Comparison of ENCODE assay signal across 19 cellular contexts in genomic region chr2:179592167-179592936, GRCh38.
DNase-seq lines count a peak whose midpoint lies in the region; ATAC-seq and TF ChIP-seq lines count a peak whose summit lies in the region.
"Had no signal": no experiment of that assay in that cellular context is flagged by ENCODE, and none has a peak within 500 bp of the region (broad histone marks: within the 10 kb centered on the region; RNA-seq: fewer than 3 reads in every experiment).

No MANE protein-coding gene starts in this region.

- peak overlapping the region; percentile 3 for H2AFZ ChIP-seq in fibroblast of lung (ENCODE audit: low read length)

- TF ChIP-seq CTCF in RWPE2 (IDR thresholded peaks at IDR 0.05; ENCODE audit: poor library complexity, severe bottlenecking) (no peak), fibroblast of lung (conservative IDR thresholded peaks at IDR 0.05 in 1 of 2, IDR thresholded peaks at IDR 0.05 in 1 of 2; ENCODE audit: low read depth in 1 of 2, low read length in 2 of 2) (no peak), psoas muscle (IDR thresholded peaks at IDR 0.05) (no peak), type B pancreatic cell (conservative IDR thresholded peaks at IDR 0.05) (no peak)

- no peaks in the 10 kb centered on the region for H3K9me3 ChIP-seq in RWPE2 (ENCODE audit: severe bottlenecking)
- H3K9me3 ChIP-seq in fibroblast of lung (ENCODE audit: control insufficient read depth, insufficient read depth, low read depth, low read length): no peaks in the 10 kb centered on the region
- H3K9me3 ChIP-seq in psoas muscle: no peaks in the 10 kb centered on the region
- H3K9me3 ChIP-seq: spleen, vagina had no signal

- H3K36me3 Mint-ChIP-seq in type B pancreatic cell: no peaks in the 10 kb centered on the region
- H3K36me3 Mint-ChIP-seq: brain had no signal

- H3K27me3 Mint-ChIP-seq in type B pancreatic cell: no peaks in the 10 kb centered on the region

- peak; percentile 62 for DNase-seq in ELR (ENCODE audit: low read depth)
- DNase-seq in RWPE2 (ENCODE audit: low spot score): no peak
- peak; percentile 83 for DNase-seq in fibroblast of lung (ENCODE audit: low read depth in 2 of 2)
- no peak for DNase-seq in psoas muscle
- DNase-seq in NCI-H1092 (lab: John Stamatoyannopoulos, UW): no peak
- DNase-seq in mesenteric fat pad (ENCODE audit: low spot score): no peak
- DNase-seq in nucleus accumbens (lab: John Stamatoyannopoulos, UW): no peak
- DNase-seq in type B pancreatic cell (ENCODE audit: extremely low spot score, unreplicated experiment): no peak
- DNase-seq: activated CD8-positive, alpha-beta memory T cell treated with anti-CD3 and anti-CD28 coated beads for 24 hours; activated effector memory CD4-positive, alpha-beta T cell treated with anti-CD3 and anti-CD28 coated beads, Interleukin-2, amount 50 U/mL, for 16 hours; C1 segment of cervical spinal cord; NCI-H510A; spleen; stimulated activated naive CD8-positive, alpha-beta T cell treated with anti-CD3 and anti-CD28 coated beads, Interleukin-15, Interleukin-2, amounts not matched to agents 100 U/mL and 50 U/mL, for 24 hours; SW 1271 had no signal

- H3K4me1 Mint-ChIP-seq in type B pancreatic cell (ENCODE audit: unreplicated experiment): peaks cover 19% of the 10 kb centered on the region

- H3K79me2 ChIP-seq in fibroblast of lung (ENCODE audit: control insufficient read depth, insufficient read depth, low read length): no peaks in the 10 kb centered on the region

- H3K4me3 ChIP-seq in RWPE2 (ENCODE audit: severe bottlenecking): no peak overlapping the region
- H3K4me3 ChIP-seq in fibroblast of lung (replicated peaks in 1 of 4; ENCODE audit: control extremely low read depth in 1 of 4, insufficient read depth in 1 of 4, low read depth in 3 of 4, low read length in 4 of 4): no peak overlapping the region
- peak overlapping the region; percentile 58 for H3K4me3 ChIP-seq in psoas muscle
- H3K4me3 ChIP-seq: lung, spleen, vagina had no signal

- 55 to 58% (median 57%) methylated on average over 7 of the region's 7 CpGs for WGBS in psoas muscle, 3 donors

- peak; percentile 15; the same call in 1 of the 3 replicates for ATAC-seq in RWPE2 (ENCODE audit: low read depth)
- ATAC-seq in psoas muscle: peak in 1 of 4 donors; percentile 22
- ATAC-seq: stimulated activated naive CD8-positive, alpha-beta T cell treated with anti-CD3 and anti-CD28 coated beads, Interleukin-15, Interleukin-2, amounts not matched to agents 100 U/mL and 50 U/mL, for 24 hours had no signal

- H4K20me1 ChIP-seq in fibroblast of lung (ENCODE audit: control insufficient read depth, extremely low read depth, insufficient read depth, low read length): no peaks in the 10 kb centered on the region

- peaks cover 5% of the 10 kb centered on the region for H3K9me3 Mint-ChIP-seq in type B pancreatic cell
- H3K9me3 Mint-ChIP-seq: brain, neural crest cell had no signal

- H3K27ac ChIP-seq in RWPE2 (ENCODE audit: poor library complexity, severe bottlenecking) (no peak overlapping the region), fibroblast of lung (ENCODE audit: insufficient read depth, low read length) (no peak overlapping the region), psoas muscle (peak overlapping the region; percentile 77)
- H3K27ac ChIP-seq: spleen, vagina had no signal

- H3K27me3 ChIP-seq in RWPE2 (ENCODE audit: insufficient read depth, poor library complexity, severe bottlenecking): no peaks in the 10 kb centered on the region
- H3K27me3 ChIP-seq in fibroblast of lung (ENCODE audit: control insufficient read depth, insufficient read depth, low read length): no peaks in the 10 kb centered on the region
- H3K27me3 ChIP-seq in psoas muscle (ENCODE audit: insufficient read depth in 3 of 3, low read length in 2 of 3): no peaks in the 10 kb centered on the region
- H3K27me3 ChIP-seq: spleen, vagina had no signal

- H3K36me3 ChIP-seq in RWPE2 (ENCODE audit: low read depth): no peaks in the 10 kb centered on the region
- H3K36me3 ChIP-seq in fibroblast of lung (ENCODE audit: control insufficient read depth, insufficient read depth, low read length): no peaks in the 10 kb centered on the region
- H3K36me3 ChIP-seq in psoas muscle (ENCODE audit: insufficient read depth in 1 of 2, low read depth in 1 of 2): no peaks in the 10 kb centered on the region
- H3K36me3 ChIP-seq: spleen, vagina had no signal

- intact Hi-C loops in psoas muscle (cut with DNase I): no loop called here

- H3K4me1 ChIP-seq in RWPE2 (ENCODE audit: insufficient read depth, poor library complexity, severe bottlenecking): no peaks in the 10 kb centered on the region
- H3K4me1 ChIP-seq in fibroblast of lung (ENCODE audit: control insufficient read depth, extremely low read depth, insufficient read depth, low read length): peaks cover 2% of the 10 kb centered on the region
- peaks cover 2% of the 10 kb centered on the region for H3K4me1 ChIP-seq in psoas muscle
- H3K4me1 ChIP-seq: spleen, vagina had no signal

- no peak overlapping the region for H3K9ac ChIP-seq in fibroblast of lung (ENCODE audit: insufficient read depth, low read length)

- H3K4me3 Mint-ChIP-seq in type B pancreatic cell: no peak overlapping the region
- H3K4me3 Mint-ChIP-seq: brain, neural crest cell had no signal

- H3K4me2 ChIP-seq in fibroblast of lung (ENCODE audit: extremely low read depth, insufficient read depth, low read length): peak overlapping the region; percentile 45

- no peak overlapping the region for H3K27ac Mint-ChIP-seq in type B pancreatic cell
- H3K27ac Mint-ChIP-seq: brain had no signal

Comparison
In these comparisons a context has a peak if more than half of its experiments do, and no peak if none do; other contexts are left out.
1. DNase-seq: peak in ELR (single experiment) and fibroblast of lung (2 of 2); none in RWPE2 (single experiment), psoas muscle (0 of 2), NCI-H1092 (single experiment), mesenteric fat pad (single experiment), nucleus accumbens (0 of 56) and type B pancreatic cell (single experiment).